ENCODE assay signal across 7 cellular contexts in genomic region chr1:199901341-199901740, GRCh38.
"Had no signal": no experiment of that assay in that cellular context is flagged by ENCODE, and none has a peak within 500 bp of the region (broad histone marks: within the 10 kb centered on the region; RNA-seq: fewer than 3 reads in every experiment).

No MANE protein-coding gene starts in this region.

- H3K36me3 ChIP-seq: HAP-1 had no signal

- H3K9me3 ChIP-seq: HAP-1 had no signal

- H3K4me3 ChIP-seq: GM23248, HAP-1, K562 had no signal

- H3K27ac ChIP-seq: GM23248 had no signal

- H3K4me1 ChIP-seq: HAP-1 had no signal

- DNase-seq: GM23248, GOT3, H7, IMR-90 had no signal

- ATAC-seq: HCT116, K562 had no signal
